In genomic region chr2:105749583-105750399, GRCh38 we compare ENCODE assay signal across 11 cellular contexts. TPM values are rescaled to one million over a fixed set of nuclear protein-coding genes. Genes with fewer than 3 reads are reported as not detected.
DNase-seq lines count a peak whose midpoint lies in the region; ATAC-seq and TF ChIP-seq lines count a peak whose summit lies in the region.
"Had no signal": no experiment of that assay in that cellular context is flagged by ENCODE, and none has a peak within 500 bp of the region (broad histone marks: within the 10 kb centered on the region; RNA-seq: fewer than 3 reads in every experiment).

No MANE protein-coding gene starts in this region.

- no peak for TF ChIP-seq CTCF in HEK293 (tag by site-specific recombination; IDR thresholded peaks at IDR 0.05)

- no peak overlapping the region for H3K9ac ChIP-seq in skeletal muscle satellite cell (ENCODE audit: low read depth, low read length)

- peak overlapping the region; percentile 95 for H3K4me3 Mint-ChIP-seq in activated CD4-positive, alpha-beta memory T cell treated with anti-CD3 and anti-CD28 coated beads, Interleukin-2, amount 10 ng/mL, durations not matched to agents 7 days and 5 days

- no peak overlapping the region for H3K27ac ChIP-seq in HEK293 (ENCODE audit: extremely low read depth, low read depth, low read length)
- H3K27ac ChIP-seq in effector memory CD4-positive, alpha-beta T cell (ENCODE audit: insufficient read depth, low read length, poor library complexity, severe bottlenecking), result peak overlapping the region; percentile 88
- H3K27ac ChIP-seq: cardiac muscle cell, right lobe of liver, suprapubic skin had no signal

- H3K27me3 Mint-ChIP-seq in activated CD4-positive, alpha-beta memory T cell treated with anti-CD3 and anti-CD28 coated beads, Interleukin-2, amount 10 ng/mL, durations not matched to agents 7 days and 5 days, result no peaks in the 10 kb centered on the region

- H3K36me3 ChIP-seq in HEK293 (ENCODE audit: control insufficient read depth in 2 of 2, insufficient read depth in 1 of 2, low read length in 2 of 2), result peaks cover 0 to 14% of the 10 kb centered on the region in 2 experiments; a peak in 2 of 3 replicates
- H3K36me3 ChIP-seq in effector memory CD4-positive, alpha-beta T cell (ENCODE audit: control insufficient read depth, insufficient read depth, low read length), result peaks cover 4% of the 10 kb centered on the region
- H3K36me3 ChIP-seq in skeletal muscle satellite cell (ENCODE audit: insufficient read depth, low read length), result no peaks in the 10 kb centered on the region
- H3K36me3 ChIP-seq: cardiac muscle cell, right lobe of liver, suprapubic skin had no signal

- H3K4me3 ChIP-seq in HEK293 (ENCODE audit: low read depth, low read length), result no peak overlapping the region
- peak overlapping the region; percentile 29 for H3K4me3 ChIP-seq in effector memory CD4-positive, alpha-beta T cell (ENCODE audit: insufficient read depth, low read depth, low read length, poor library complexity, severe bottlenecking)
- peak overlapping the region; percentile 39 for H3K4me3 ChIP-seq in skeletal muscle satellite cell (ENCODE audit: low read length)
- H3K4me3 ChIP-seq: cardiac muscle cell, right lobe of liver, suprapubic skin had no signal

- no peaks in the 10 kb centered on the region for H3K9me3 Mint-ChIP-seq in activated CD4-positive, alpha-beta memory T cell treated with anti-CD3 and anti-CD28 coated beads, Interleukin-2, amount 10 ng/mL, durations not matched to agents 7 days and 5 days

- H3K27ac Mint-ChIP-seq in activated CD4-positive, alpha-beta memory T cell treated with anti-CD3 and anti-CD28 coated beads, Interleukin-2, amount 10 ng/mL, durations not matched to agents 7 days and 5 days, result peak overlapping the region; percentile 90

- peak overlapping the region; percentile 68 for H3K4me2 ChIP-seq in skeletal muscle satellite cell (ENCODE audit: low read length)

- CTCF ChIA-PET in HEK293 (lab: Yijun Ruan, JAX), result no interaction called here
- CTCF ChIA-PET in activated CD4-positive, alpha-beta memory T cell treated with anti-CD3 and anti-CD28 coated beads, Interleukin-2, amount 10 ng/mL, durations not matched to agents 7 days and 5 days (lab: Charles Lee), result interaction anchor here (1.0 to 2.1 kb wide), 5 partner anchors 8 to 173 kb away, joined by 3 to 20 read pairs (median 4); no protein-coding TSS in a partner anchor

- peak; percentile 57 for DNase-seq in activated CD4-positive, alpha-beta memory T cell treated with anti-CD3 and anti-CD28 coated beads, Interleukin-2, amount 10 ng/mL, durations not matched to agents 7 days and 5 days
- peak in 2 of 3 donors; percentile 28 to 42 for DNase-seq in effector memory CD4-positive, alpha-beta T cell
- DNase-seq in hippocampal formation (lab: John Stamatoyannopoulos, UW) (no peak), NCI-H2196 treated with DMSO at 0.1 percent for 48 hours (lab: John Stamatoyannopoulos, UW; ENCODE audit: unreplicated experiment) (no peak)
- DNase-seq: right lobe of liver had no signal

- peaks cover 75% of the 10 kb centered on the region for H3K36me3 Mint-ChIP-seq in activated CD4-positive, alpha-beta memory T cell treated with anti-CD3 and anti-CD28 coated beads, Interleukin-2, amount 10 ng/mL, durations not matched to agents 7 days and 5 days (ENCODE audit: low read depth)

- POLR2A ChIA-PET in HEK293 (lab: Yijun Ruan, JAX), result no interaction called here
- POLR2A ChIA-PET in activated CD4-positive, alpha-beta memory T cell treated with anti-CD3 and anti-CD28 coated beads, Interleukin-2, amount 10 ng/mL, durations not matched to agents 7 days and 5 days (lab: Charles Lee), result interaction anchor here (0.6 to 7.3 kb wide), 14 partner anchors 9 to 421 kb away, joined by 3 to 120 read pairs (median 5); no protein-coding TSS in a partner anchor

- H3K4me1 ChIP-seq in HEK293 (ENCODE audit: control insufficient read depth, insufficient read depth, low read length), result no peaks in the 10 kb centered on the region; the same call in 1 of the 2 replicates
- H3K4me1 ChIP-seq in effector memory CD4-positive, alpha-beta T cell (ENCODE audit: control insufficient read depth, insufficient read depth, low read length, poor library complexity, severe bottlenecking), result peaks cover 73% of the 10 kb centered on the region
- peaks cover 59% of the 10 kb centered on the region for H3K4me1 ChIP-seq in skeletal muscle satellite cell (ENCODE audit: control insufficient read depth, insufficient read depth, low read length)

- H3K4me1 Mint-ChIP-seq in activated CD4-positive, alpha-beta memory T cell treated with anti-CD3 and anti-CD28 coated beads, Interleukin-2, amount 10 ng/mL, durations not matched to agents 7 days and 5 days, result peaks cover 82% of the 10 kb centered on the region

- ATAC-seq in GM19455 (IDR thresholded peaks at IDR 0.05; ENCODE audit: unreplicated experiment) (no peak), HG02571 (IDR thresholded peaks at IDR 0.05; ENCODE audit: unreplicated experiment) (no peak)
- ATAC-seq: right lobe of liver had no signal

- H3K9me3 ChIP-seq in HEK293 (ENCODE audit: control insufficient read depth, insufficient read depth, low read depth, low read length), result no peaks in the 10 kb centered on the region
- H3K9me3 ChIP-seq in effector memory CD4-positive, alpha-beta T cell (ENCODE audit: control insufficient read depth, low read length), result no peaks in the 10 kb centered on the region
- no peaks in the 10 kb centered on the region for H3K9me3 ChIP-seq in skeletal muscle satellite cell (replicated peaks; ENCODE audit: low read length)
- H3K9me3 ChIP-seq: right lobe of liver, suprapubic skin had no signal

- no peaks in the 10 kb centered on the region for H3K27me3 ChIP-seq in effector memory CD4-positive, alpha-beta T cell (replicated peaks; ENCODE audit: control insufficient read depth, insufficient read depth, low read length, poor library complexity, severe bottlenecking)
- no peaks in the 10 kb centered on the region for H3K27me3 ChIP-seq in skeletal muscle satellite cell (ENCODE audit: control insufficient read depth, insufficient read depth, low read length)
- H3K27me3 ChIP-seq: cardiac muscle cell, right lobe of liver, suprapubic skin had no signal

TF ChIP-seq in HEK293, 187 proteins besides CTCF, POLR2A, EP300 and RAD21:
- no peak for TF ChIP-seq ZFP37 (tag by site-specific recombination; IDR thresholded peaks at IDR 0.05)
- TF ChIP-seq ZBTB1 (tag by site-specific recombination; IDR thresholded peaks at IDR 0.05), result no peak
- TF ChIP-seq ZNF548 (tag by site-specific recombination; IDR thresholded peaks at IDR 0.05), result peak; percentile 83

RNA-seq across cellular contexts. Expression of gene NCK2, which starts 5.1 kb away (rescaled TPM):
- total RNA-seq in activated CD4-positive, alpha-beta memory T cell treated with anti-CD3 and anti-CD28 coated beads, Interleukin-2, amount 10 ng/mL, durations not matched to agents 7 days and 5 days, result 10 to 100 TPM; 70.8 to 75.9 TPM
- total RNA-seq in skeletal muscle satellite cell (2012; rRNA removed), result 11.6 and 12.2 TPM in 2 replicates

Comparison
In these comparisons a context has a peak if more than half of its experiments do, and no peak if none do; other contexts are left out.
1. DNase-seq: peak in activated CD4-positive, alpha-beta memory T cell treated with anti-CD3 and anti-CD28 coated beads, Interleukin-2, amount 10 ng/mL, durations not matched to agents 7 days and 5 days (single experiment) and effector memory CD4-positive, alpha-beta T cell (2 of 3); none in hippocampal formation (0 of 2) and NCI-H2196 treated with DMSO at 0.1 percent for 48 hours (single experiment).